In the genomic region with DNA sequence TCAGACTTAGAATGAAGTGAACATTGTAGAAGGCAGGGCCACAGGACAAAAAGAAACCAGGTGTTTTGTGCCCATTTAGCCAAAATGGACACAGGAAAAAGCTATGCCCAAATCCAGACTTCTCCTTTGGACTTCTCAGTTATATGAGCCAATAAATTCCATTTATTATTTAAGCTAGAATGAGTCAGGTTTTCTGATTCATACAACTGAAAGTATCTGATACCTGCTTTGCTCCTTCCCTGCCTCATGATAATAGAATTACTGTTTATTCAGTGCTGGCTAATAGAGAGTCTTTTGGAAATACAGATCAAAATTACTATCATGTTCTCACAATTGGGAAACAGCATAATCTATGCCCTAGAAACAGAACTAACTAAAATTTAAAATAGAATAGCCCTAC, we compare ENCODE assay signal across 28 cellular contexts. TPM values are rescaled to one million over a fixed set of nuclear protein-coding genes. Genes with fewer than 3 reads are reported as not detected.
DNase-seq lines count a peak whose midpoint lies in the region; ATAC-seq, FAIRE-seq and TF ChIP-seq lines count a peak whose summit lies in the region.
"Had no signal": no experiment of that assay in that cellular context is flagged by ENCODE, and none has a peak within 500 bp of the region (broad histone marks: within the 10 kb centered on the region; RNA-seq: fewer than 3 reads in every experiment).

No MANE protein-coding gene starts in this region.

- H3K4me2 ChIP-seq in astrocyte (ENCODE audit: low read length) (no peak overlapping the region), keratinocyte (ENCODE audit: control insufficient read depth, extremely low read depth, insufficient read depth, low read depth, low read length) (no peak overlapping the region)

- no peak for ATAC-seq in GM21423 (IDR thresholded peaks at IDR 0.05; ENCODE audit: unreplicated experiment)
- ATAC-seq: gastrocnemius medialis; stimulated activated naive CD8-positive, alpha-beta T cell treated with anti-CD3 and anti-CD28 coated beads, Interleukin-15, Interleukin-2, amounts not matched to agents 100 U/mL and 50 U/mL, for 24 hours had no signal

- H3K4me1 ChIP-seq in astrocyte (ENCODE audit: insufficient read depth, low read length) (no peaks in the 10 kb centered on the region), keratinocyte (ENCODE audit: control insufficient read depth, extremely low read depth, insufficient read depth, low read length) (peaks cover 34% of the 10 kb centered on the region), endodermal cell (ENCODE audit: control insufficient read depth, insufficient read depth, low read length) (no peaks in the 10 kb centered on the region)
- H3K4me1 ChIP-seq: gastrocnemius medialis, right atrium auricular region, tibial nerve had no signal

- H3K9me3 ChIP-seq in astrocyte (ENCODE audit: insufficient read depth, low read depth, low read length), result no peaks in the 10 kb centered on the region
- H3K9me3 ChIP-seq in keratinocyte (ENCODE audit: control insufficient read depth, low read depth, low read length), result no peaks in the 10 kb centered on the region
- H3K9me3 ChIP-seq in endodermal cell (ENCODE audit: control insufficient read depth, low read length), result no peaks in the 10 kb centered on the region
- H3K9me3 ChIP-seq: gastrocnemius medialis, right atrium auricular region, tibial nerve had no signal

- no peaks in the 10 kb centered on the region for H3K9me3 Mint-ChIP-seq in astrocyte (ENCODE audit: unreplicated experiment)
- H3K9me3 Mint-ChIP-seq in endodermal cell, result no peaks in the 10 kb centered on the region
- H3K9me3 Mint-ChIP-seq: activated B cell treated with CpG ODN at 0.5 μM for 24 hours had no signal

- H3K9ac ChIP-seq in astrocyte (ENCODE audit: low read length) (no peak overlapping the region), keratinocyte (ENCODE audit: control insufficient read depth, extremely low read depth, insufficient read depth, low read length) (no peak overlapping the region), endodermal cell (ENCODE audit: extremely low read depth, low read length, poor library complexity, severe bottlenecking) (no peak overlapping the region)

- H3K9me1 ChIP-seq in keratinocyte (ENCODE audit: control insufficient read depth, extremely low read depth, insufficient read depth, low read length), result no peaks in the 10 kb centered on the region

- H3K4me1 Mint-ChIP-seq in astrocyte (ENCODE audit: low read depth, unreplicated experiment), result peaks cover 5% of the 10 kb centered on the region
- H3K4me1 Mint-ChIP-seq in endodermal cell, result peaks cover 14% of the 10 kb centered on the region

- H3K36me3 ChIP-seq in astrocyte (ENCODE audit: insufficient read depth, low read length) (no peaks in the 10 kb centered on the region), keratinocyte (ENCODE audit: control insufficient read depth in 2 of 2, extremely low read depth in 1 of 2, insufficient read depth in 2 of 2, low read length in 2 of 2) (no peaks in the 10 kb centered on the region), endodermal cell (ENCODE audit: control insufficient read depth, insufficient read depth, low read length) (no peaks in the 10 kb centered on the region)
- H3K36me3 ChIP-seq: gastrocnemius medialis, right atrium auricular region, tibial nerve had no signal

- dilution Hi-C loops in keratinocyte (cut with MboI; ENCODE audit: extremely low pct_ligation_motif_present, low sequenced_read_pairs), result no loop called here

- no peaks in the 10 kb centered on the region for H3K79me2 ChIP-seq in astrocyte (ENCODE audit: insufficient read depth, low read length)
- no peaks in the 10 kb centered on the region for H3K79me2 ChIP-seq in keratinocyte (ENCODE audit: control insufficient read depth, insufficient read depth, low read length)

- H4K20me1 ChIP-seq in astrocyte (ENCODE audit: insufficient read depth, low read length) (no peaks in the 10 kb centered on the region), keratinocyte (ENCODE audit: control insufficient read depth, extremely low read depth, insufficient read depth, low read length) (no peaks in the 10 kb centered on the region)

- H3K27ac Mint-ChIP-seq in astrocyte (ENCODE audit: unreplicated experiment) (no peak overlapping the region), endodermal cell (no peak overlapping the region)
- H3K27ac Mint-ChIP-seq: activated B cell treated with CpG ODN at 0.5 μM for 24 hours; CD4-positive, CD25-positive, alpha-beta regulatory T cell had no signal

- DNase-seq in ELR (ENCODE audit: low read depth) (peak; percentile 60), HT1080 (ENCODE audit: low read depth) (peak; percentile 34), astrocyte (ENCODE audit: low read depth) (peak; percentile 29), keratinocyte (ENCODE audit: low read depth, low spot score) (no peak), GF-D8 (lab: John Stamatoyannopoulos, UW) (no peak), NCI-H2171 treated with DMSO at 0.1 percent for 48 hours (lab: John Stamatoyannopoulos, UW) (no peak), endodermal cell (no peak)
- DNase-seq: activated B cell treated with CpG ODN at 0.5 μM for 24 hours; activated CD4-positive, alpha-beta T cell treated with anti-CD3 and anti-CD28 coated beads, Interleukin-2, amount 50 U/mL, for 4 hours; activated CD8-positive, alpha-beta memory T cell treated with anti-CD3 and anti-CD28 coated beads, Interleukin-2, amount 50 U/mL, for 48 hours; activated effector memory CD4-positive, alpha-beta T cell treated with anti-CD3 and anti-CD28 coated beads, Interleukin-2, amount 50 U/mL, for 16 hours; CD4-positive, CD25-positive, alpha-beta regulatory T cell; cerebellar nuclear complex; DMS 273 treated with DMSO at 0.1 percent for 48 hours; gastrocnemius medialis; Karpas-422; kidney; NCI-H1105; NCI-H510A; RPMI8226; stimulated activated CD4-positive, alpha-beta T cell treated with anti-CD3 and anti-CD28 coated beads, Interleukin-4, amount 100 ng/mL, for 24 hours; stimulated activated naive CD8-positive, alpha-beta T cell treated with anti-CD3 and anti-CD28 coated beads, Interleukin-15, Interleukin-2, amounts not matched to agents 100 U/mL and 50 U/mL, for 24 hours; T1000 had no signal

- H2AFZ ChIP-seq in astrocyte (ENCODE audit: low read depth, low read length) (no peak overlapping the region), keratinocyte (ENCODE audit: control insufficient read depth, low read length) (no peak overlapping the region)

- H3K27me3 Mint-ChIP-seq in astrocyte (ENCODE audit: low read depth, unreplicated experiment) (peaks cover 6% of the 10 kb centered on the region), endodermal cell (ENCODE audit: insufficient read depth) (peaks cover 2% of the 10 kb centered on the region)

- FAIRE-seq in astrocyte (lab: Jason Lieb, UNC) (no peak), keratinocyte (lab: Jason Lieb, UNC) (no peak)
- FAIRE-seq: G401.6, kidney had no signal

- H3K27ac ChIP-seq in astrocyte (ENCODE audit: low read depth, low read length) (no peak overlapping the region), keratinocyte (ENCODE audit: control insufficient read depth, insufficient read depth, low read length) (peak overlapping the region; percentile 41), endodermal cell (ENCODE audit: low read depth, low read length) (no peak overlapping the region)
- H3K27ac ChIP-seq: gastrocnemius medialis, right atrium auricular region, tibial nerve had no signal

- H3K27me3 ChIP-seq in astrocyte (ENCODE audit: insufficient read depth, low read length) (peaks cover 2% of the 10 kb centered on the region), keratinocyte (ENCODE audit: control insufficient read depth, extremely low read depth, insufficient read depth, low read length) (no peaks in the 10 kb centered on the region), endodermal cell (ENCODE audit: control insufficient read depth, insufficient read depth, low read length, poor library complexity, severe bottlenecking) (no peaks in the 10 kb centered on the region)
- H3K27me3 ChIP-seq: gastrocnemius medialis, right atrium auricular region, tibial nerve had no signal

- TF ChIP-seq CTCF in astrocyte (IDR thresholded peaks at IDR 0.05; ENCODE audit: insufficient read depth, low read depth, low read length) (no peak), keratinocyte (optimal IDR thresholded peaks at IDR 0.05 in 1 of 3, IDR thresholded peaks at IDR 0.05 in 1 of 3, conservative IDR thresholded peaks at IDR 0.05 in 1 of 3; ENCODE audit: extremely low read depth in 1 of 3, insufficient read depth in 2 of 3, low read length in 3 of 3) (no peak), endodermal cell (conservative IDR thresholded peaks at IDR 0.05) (no peak)

- no peak overlapping the region for H3K4me3 ChIP-seq in astrocyte (ENCODE audit: insufficient read depth, low read depth, low read length)
- no peak overlapping the region for H3K4me3 ChIP-seq in keratinocyte (ENCODE audit: control insufficient read depth in 2 of 3, extremely low read depth in 1 of 3, insufficient read depth in 2 of 3, low read depth in 1 of 3, low read length in 3 of 3)
- no peak overlapping the region for H3K4me3 ChIP-seq in endodermal cell (ENCODE audit: low read length)
- H3K4me3 ChIP-seq: gastrocnemius medialis, right atrium auricular region, tibial nerve had no signal

- H3K4me3 Mint-ChIP-seq in astrocyte (ENCODE audit: unreplicated experiment) (no peak overlapping the region), endodermal cell (no peak overlapping the region)
- H3K4me3 Mint-ChIP-seq: activated B cell treated with CpG ODN at 0.5 μM for 24 hours; CD4-positive, CD25-positive, alpha-beta regulatory T cell had no signal

- H3K36me3 Mint-ChIP-seq in astrocyte (ENCODE audit: low read depth, unreplicated experiment) (no peaks in the 10 kb centered on the region), endodermal cell (ENCODE audit: low read depth) (no peaks in the 10 kb centered on the region)
- H3K36me3 Mint-ChIP-seq: CD4-positive, CD25-positive, alpha-beta regulatory T cell had no signal

RNA-seq across cellular contexts. Expression of a gene that starts 8.7 kb away (rescaled TPM):
- total RNA-seq in HT1080 (2014; rRNA removed; shearing (Covaris generic)), result 30.8 and 55.9 TPM in 2 replicates
- 12.7 and 15.7 TPM in 2 replicates for polyA plus RNA-seq in HT1080 (2015; cell fraction: cytosol; rRNA removed)
- polyA plus RNA-seq in HT1080 (2015; cell fraction: nucleus; rRNA removed), result 44.5 and 44.6 TPM in 2 replicates
- total RNA-seq in astrocyte (51.2 and 55.2 TPM in 2 replicates), endodermal cell (10 to 100 TPM; 81.7 to 82.1 TPM)
- polyA plus RNA-seq in keratinocyte, result 24.0 to 30.5 TPM (median 29.3 TPM) in 3 replicates
- 15.1 TPM for polyA plus RNA-seq in keratinocyte (2011; ENCODE audit: low read depth)
- 7.9 and 13.4 TPM in 2 replicates for polyA plus RNA-seq in keratinocyte (2011; cell fraction: cytosol; rRNA removed)
- 29.4 and 38.1 TPM in 2 replicates for polyA plus RNA-seq in keratinocyte (2011; cell fraction: nucleus; rRNA removed)
- 13.4 and 25.3 TPM in 2 replicates for polyA plus RNA-seq in keratinocyte (2012; ENCODE audit: low replicate concordance)
- polyA minus RNA-seq in keratinocyte, result 35.1 to 116 TPM (median 83.6 TPM) in 3 replicates
- polyA minus RNA-seq in keratinocyte (2011; cell fraction: cytosol; rRNA and poly(A)+ RNA removed), result 32.0 TPM
- polyA minus RNA-seq in keratinocyte (2011; cell fraction: nucleus; rRNA and poly(A)+ RNA removed), result 87.4 and 186 TPM in 2 replicates
- 38.8 TPM for polyA plus RNA-seq in endodermal cell (2013, experiment 1 of 2)
- polyA plus RNA-seq in endodermal cell (2013, experiment 2 of 2), result 40.4 TPM

RNA-seq across cellular contexts. Expression of a gene that starts 36.1 kb away (rescaled TPM):
- total RNA-seq in HT1080 (2014; rRNA removed; shearing (Covaris generic)), result not detected in 2 replicates
- polyA plus RNA-seq in HT1080 (2015; cell fraction: cytosol; rRNA removed), result not detected in 2 replicates
- polyA plus RNA-seq in HT1080 (2015; cell fraction: nucleus; rRNA removed), result not detected in 2 replicates
- total RNA-seq in astrocyte, result not detected in 2 replicates
- not detected in 3 replicates for polyA plus RNA-seq in keratinocyte
- not detected for polyA plus RNA-seq in keratinocyte (2011; ENCODE audit: low read depth)
- polyA plus RNA-seq in keratinocyte (2011; cell fraction: cytosol; rRNA removed), result not detected in 2 replicates
- not detected in 2 replicates for polyA plus RNA-seq in keratinocyte (2011; cell fraction: nucleus; rRNA removed)
- not detected in 2 replicates for polyA plus RNA-seq in keratinocyte (2012; ENCODE audit: low replicate concordance)
- polyA minus RNA-seq in keratinocyte, result not detected in 3 replicates
- polyA minus RNA-seq in keratinocyte (2011; cell fraction: cytosol; rRNA and poly(A)+ RNA removed), result not detected
- not detected in 2 replicates for polyA minus RNA-seq in keratinocyte (2011; cell fraction: nucleus; rRNA and poly(A)+ RNA removed)
- not detected for total RNA-seq in endodermal cell
- polyA plus RNA-seq in endodermal cell (2013, experiment 1 of 2), result not detected
- polyA plus RNA-seq in endodermal cell (2013, experiment 2 of 2), result not detected
- total RNA-seq: activated B cell treated with CpG ODN at 0.5 μM for 24 hours; CD4-positive, CD25-positive, alpha-beta regulatory T cell; kidney; right atrium auricular region; tibial nerve had no signal
- polyA plus RNA-seq: CD4-positive, CD25-positive, alpha-beta regulatory T cell; esophagus had no signal

Comparison
In these comparisons a context has a peak if more than half of its experiments do, and no peak if none do; other contexts are left out.
1. DNase-seq: peak in ELR (single experiment), HT1080 (single experiment) and astrocyte (single experiment); none in keratinocyte (single experiment), GF-D8 (single experiment), NCI-H2171 treated with DMSO at 0.1 percent for 48 hours (single experiment) and endodermal cell (single experiment).